In genomic region chr12:130695061-130695460, GRCh38 we compare ENCODE assay signal across 38 cellular contexts. TPM values are rescaled to one million over a fixed set of nuclear protein-coding genes. Genes with fewer than 3 reads are reported as not detected.
"Had no signal": no experiment of that assay in that cellular context is flagged by ENCODE, and none has a peak within 500 bp of the region (broad histone marks: within the 10 kb centered on the region; RNA-seq: fewer than 3 reads in every experiment).

No MANE protein-coding gene starts in this region.

- H3K27ac ChIP-seq: adrenal gland, body of pancreas, brain microvascular endothelial cell, breast epithelium, WERI-Rb-1 had no signal

- H3K9me3 Mint-ChIP-seq: activated CD4-positive, alpha-beta memory T cell treated with anti-CD3 and anti-CD28 coated beads, Interleukin-2, amount 10 ng/mL, durations not matched to agents 7 days and 5 days; activated CD4-positive, alpha-beta T cell treated with anti-CD3 and anti-CD28 coated beads, Interleukin-2, amount 10 ng/mL, durations not matched to agents 7 days and 5 days; activated naive CD4-positive, alpha-beta T cell treated with anti-CD3 and anti-CD28 coated beads for 36 hours; activated naive CD4-positive, alpha-beta T cell treated with anti-CD3 and anti-CD28 coated beads, Interleukin-2, amount 50 U/mL, for 72 hours; activated naive CD8-positive, alpha-beta T cell treated with anti-CD3 and anti-CD28 coated beads for 36 hours; activated T-cell treated with anti-CD3 and anti-CD28 coated beads, Interleukin-2, amount 50 U/mL, for 4 hours; activated T-cell treated with anti-CD3 and anti-CD28 coated beads, Interleukin-2, amount 50 U/mL, for 72 hours; activated T-helper 1 cell treated with anti-CD3 and anti-CD28 coated beads, Interleukin-12 subunit alpha, Interleukin-12 subunit beta, Interleukin-2, Interleukin-4 antibody, amounts not matched to agents 30 ng/mL and 10 ng/mL and 1 ng/mL, durations not matched to agents 14 hours and 24 hours and 36 hours; activated T-helper 17 cell treated with anti-CD3 and anti-CD28 coated beads, Interleukin-2, amount 50 U/mL, for 72 hours; T-helper 1 cell treated with Interleukin-12 subunit alpha and Interleukin-12 subunit beta and Interleukin-4 antibody, amounts not matched to agents 30 μg/mL and 1 μg/mL, for 36 hours; T-helper 2 cell treated with Interferon-gamma antibody and Interleukin-4, amounts not matched to agents 5 μg/mL and 100 μg/mL, for 36 hours had no signal

- H3K36me3 ChIP-seq: adrenal gland, brain microvascular endothelial cell, breast epithelium, WERI-Rb-1 had no signal

- DNase-seq: activated CD4-positive, alpha-beta memory T cell treated with anti-CD3 and anti-CD28 coated beads, Interleukin-2, amount 10 ng/mL, durations not matched to agents 7 days and 5 days; activated CD4-positive, alpha-beta T cell treated with anti-CD3 and anti-CD28 coated beads for 1 hour; activated CD4-positive, alpha-beta T cell treated with anti-CD3 and anti-CD28 coated beads for 36 hours; activated CD4-positive, alpha-beta T cell treated with anti-CD3 and anti-CD28 coated beads for 48 hours; activated CD4-positive, alpha-beta T cell treated with anti-CD3 and anti-CD28 coated beads, Interleukin-2, amount 10 ng/mL, durations not matched to agents 7 days and 5 days; activated CD4-positive, alpha-beta T cell treated with anti-CD3 and anti-CD28 coated beads, Interleukin-2, amount 50 U/mL, for 48 hours; activated CD4-positive, CD25-positive, alpha-beta regulatory T cell; activated CD8-positive, alpha-beta memory T cell treated with anti-CD3 and anti-CD28 coated beads for 24 hours; activated CD8-positive, alpha-beta memory T cell treated with anti-CD3 and anti-CD28 coated beads, Interleukin-2, amount 10 ng/mL, durations not matched to agents 7 days and 5 days; activated CD8-positive, alpha-beta memory T cell treated with anti-CD3 and anti-CD28 coated beads, Interleukin-2, amount 50 U/mL, for 48 hours; activated CD8-positive, alpha-beta T cell treated with anti-CD3 and anti-CD28 coated beads, Interleukin-2, amount 10 ng/mL, durations not matched to agents 7 days and 5 days; activated effector memory CD4-positive, alpha-beta T cell treated with anti-CD3 and anti-CD28 coated beads, Interleukin-2, amount 50 U/mL, for 16 hours; activated gamma-delta T cell treated with Interleukin-2 at 50 U/mL for 16 hours; activated naive CD4-positive, alpha-beta T cell; activated naive CD4-positive, alpha-beta T cell treated with anti-CD3 and anti-CD28 coated beads for 36 hours; activated naive CD4-positive, alpha-beta T cell treated with anti-CD3 and anti-CD28 coated beads, Interleukin-2, amount 50 U/mL, for 16 hours; activated naive CD8-positive, alpha-beta T cell treated with anti-CD3 and anti-CD28 coated beads for 36 hours; activated T-cell treated with anti-CD3 and anti-CD28 coated beads, Interleukin-2, amount 50 U/mL, for 1 hour; activated T-cell treated with anti-CD3 and anti-CD28 coated beads, Interleukin-2, amount 50 U/mL, for 4 hours; activated T-cell treated with anti-CD3 and anti-CD28 coated beads, Interleukin-2, amount 50 U/mL, for 72 hours; adrenal gland; amniotic stem cell; body of pancreas; brain microvascular endothelial cell; central memory CD4-positive, alpha-beta T cell; T-helper 1 cell; T-helper 2 cell; T-helper 9 cell; WERI-Rb-1 had no signal

- H3K36me3 Mint-ChIP-seq: activated CD8-positive, alpha-beta memory T cell treated with anti-CD3 and anti-CD28 coated beads, Interleukin-2, amount 10 ng/mL, durations not matched to agents 7 days and 5 days; activated naive CD4-positive, alpha-beta T cell treated with anti-CD3 and anti-CD28 coated beads, Interleukin-2, amount 50 U/mL, for 72 hours; activated naive CD8-positive, alpha-beta T cell treated with anti-CD3 and anti-CD28 coated beads for 36 hours; WTC11 had no signal

- H3K27me3 Mint-ChIP-seq: activated naive CD8-positive, alpha-beta T cell treated with anti-CD3 and anti-CD28 coated beads for 36 hours had no signal

- H3K4me3 Mint-ChIP-seq: activated CD4-positive, alpha-beta memory T cell treated with anti-CD3 and anti-CD28 coated beads, Interleukin-2, amount 10 ng/mL, durations not matched to agents 7 days and 5 days; activated CD4-positive, alpha-beta T cell treated with anti-CD3 and anti-CD28 coated beads for 36 hours; activated CD4-positive, alpha-beta T cell treated with anti-CD3 and anti-CD28 coated beads, Interleukin-2, amount 10 ng/mL, durations not matched to agents 7 days and 5 days; activated CD8-positive, alpha-beta memory T cell treated with anti-CD3 and anti-CD28 coated beads, Interleukin-2, amount 10 ng/mL, durations not matched to agents 7 days and 5 days; activated CD8-positive, alpha-beta T cell treated with anti-CD3 and anti-CD28 coated beads, Interleukin-2, amount 10 ng/mL, durations not matched to agents 7 days and 5 days; activated naive CD4-positive, alpha-beta T cell treated with anti-CD3 and anti-CD28 coated beads for 36 hours; activated naive CD8-positive, alpha-beta T cell treated with anti-CD3 and anti-CD28 coated beads for 36 hours; activated T-cell treated with anti-CD3 and anti-CD28 coated beads, Interleukin-2, amount 50 U/mL, for 4 hours; activated T-cell treated with anti-CD3 and anti-CD28 coated beads, Interleukin-2, amount 50 U/mL, for 72 hours; activated T-helper 1 cell treated with anti-CD3 and anti-CD28 coated beads, Interleukin-12 subunit alpha, Interleukin-12 subunit beta, Interleukin-2, Interleukin-4 antibody, amounts not matched to agents 30 ng/mL and 10 ng/mL and 1 ng/mL, durations not matched to agents 14 hours and 24 hours and 36 hours; activated T-helper 17 cell treated with anti-CD3 and anti-CD28 coated beads, Interleukin-2, amount 50 U/mL, for 72 hours; T-helper 1 cell treated with Interleukin-12 subunit alpha and Interleukin-12 subunit beta and Interleukin-4 antibody, amounts not matched to agents 30 μg/mL and 1 μg/mL, for 36 hours; T-helper 2 cell treated with Interferon-gamma antibody and Interleukin-4, amounts not matched to agents 5 μg/mL and 100 μg/mL, for 36 hours; WTC11 had no signal

- H3K27me3 ChIP-seq: adrenal gland, body of pancreas, brain microvascular endothelial cell, breast epithelium had no signal

- H3K4me3 ChIP-seq: adrenal gland, body of pancreas, breast epithelium had no signal

- ATAC-seq: activated CD4-positive, alpha-beta T cell treated with anti-CD3 and anti-CD28 coated beads for 36 hours; activated CD4-positive, CD25-positive, alpha-beta regulatory T cell treated with anti-CD3 and anti-CD28 coated beads, Interleukin-2, amount 50 U/mL, for 24 hours; activated CD8-positive, alpha-beta memory T cell treated with anti-CD3 and anti-CD28 coated beads, Interleukin-2, amount 10 ng/mL, durations not matched to agents 7 days and 5 days; activated CD8-positive, alpha-beta T cell treated with anti-CD3 and anti-CD28 coated beads, Interleukin-2, amount 10 ng/mL, durations not matched to agents 7 days and 5 days; activated naive CD4-positive, alpha-beta T cell treated with anti-CD3 and anti-CD28 coated beads, Interleukin-2, amount 50 U/mL, for 72 hours; activated T-cell treated with anti-CD3 and anti-CD28 coated beads, Interleukin-2, amount 50 U/mL, for 4 hours; activated T-cell treated with anti-CD3 and anti-CD28 coated beads, Interleukin-2, amount 50 U/mL, for 72 hours; activated T-helper 17 cell treated with anti-CD3 and anti-CD28 coated beads, Interleukin-2, amount 50 U/mL, for 72 hours; body of pancreas; WTC11 had no signal

- H3K27ac Mint-ChIP-seq: activated CD4-positive, alpha-beta memory T cell treated with anti-CD3 and anti-CD28 coated beads, Interleukin-2, amount 10 ng/mL, durations not matched to agents 7 days and 5 days; activated CD4-positive, alpha-beta T cell treated with anti-CD3 and anti-CD28 coated beads for 36 hours; activated CD4-positive, alpha-beta T cell treated with anti-CD3 and anti-CD28 coated beads, Interleukin-2, amount 10 ng/mL, durations not matched to agents 7 days and 5 days; activated CD8-positive, alpha-beta memory T cell treated with anti-CD3 and anti-CD28 coated beads, Interleukin-2, amount 10 ng/mL, durations not matched to agents 7 days and 5 days; activated CD8-positive, alpha-beta T cell treated with anti-CD3 and anti-CD28 coated beads, Interleukin-2, amount 10 ng/mL, durations not matched to agents 7 days and 5 days; activated naive CD4-positive, alpha-beta T cell treated with anti-CD3 and anti-CD28 coated beads for 36 hours; activated naive CD4-positive, alpha-beta T cell treated with anti-CD3 and anti-CD28 coated beads, Interleukin-2, amount 50 U/mL, for 72 hours; activated naive CD8-positive, alpha-beta T cell treated with anti-CD3 and anti-CD28 coated beads for 36 hours; activated T-cell treated with anti-CD3 and anti-CD28 coated beads, Interleukin-2, amount 50 U/mL, for 72 hours; activated T-helper 1 cell treated with anti-CD3 and anti-CD28 coated beads, Interleukin-12 subunit alpha, Interleukin-12 subunit beta, Interleukin-2, Interleukin-4 antibody, amounts not matched to agents 30 ng/mL and 10 ng/mL and 1 ng/mL, durations not matched to agents 14 hours and 24 hours and 36 hours; activated T-helper 17 cell treated with anti-CD3 and anti-CD28 coated beads, Interleukin-2, amount 50 U/mL, for 72 hours; T-helper 1 cell treated with Interleukin-12 subunit alpha and Interleukin-12 subunit beta and Interleukin-4 antibody, amounts not matched to agents 30 μg/mL and 1 μg/mL, for 36 hours; T-helper 2 cell treated with Interferon-gamma antibody and Interleukin-4, amounts not matched to agents 5 μg/mL and 100 μg/mL, for 36 hours; WTC11 had no signal

- H3K4me1 Mint-ChIP-seq: activated CD4-positive, alpha-beta memory T cell treated with anti-CD3 and anti-CD28 coated beads, Interleukin-2, amount 10 ng/mL, durations not matched to agents 7 days and 5 days; activated CD4-positive, alpha-beta T cell treated with anti-CD3 and anti-CD28 coated beads for 36 hours; activated CD4-positive, alpha-beta T cell treated with anti-CD3 and anti-CD28 coated beads, Interleukin-2, amount 10 ng/mL, durations not matched to agents 7 days and 5 days; activated CD8-positive, alpha-beta memory T cell treated with anti-CD3 and anti-CD28 coated beads, Interleukin-2, amount 10 ng/mL, durations not matched to agents 7 days and 5 days; activated naive CD8-positive, alpha-beta T cell treated with anti-CD3 and anti-CD28 coated beads for 36 hours; activated T-helper 17 cell treated with anti-CD3 and anti-CD28 coated beads, Interleukin-2, amount 50 U/mL, for 72 hours; WTC11 had no signal

- H3K4me1 ChIP-seq: adrenal gland, body of pancreas, breast epithelium had no signal

- H3K9me3 ChIP-seq: adrenal gland, body of pancreas had no signal

RNA-seq across cellular contexts. Expression of gene RIMBP2, which starts 21.0 kb away (rescaled TPM):
- total RNA-seq: activated CD4-positive, alpha-beta memory T cell treated with anti-CD3 and anti-CD28 coated beads, Interleukin-2, amount 10 ng/mL, durations not matched to agents 7 days and 5 days; activated CD4-positive, alpha-beta T cell treated with anti-CD3 and anti-CD28 coated beads for 36 hours; activated CD4-positive, alpha-beta T cell treated with anti-CD3 and anti-CD28 coated beads, Interleukin-2, amount 10 ng/mL, durations not matched to agents 7 days and 5 days; activated CD8-positive, alpha-beta memory T cell treated with anti-CD3 and anti-CD28 coated beads, Interleukin-2, amount 10 ng/mL, durations not matched to agents 7 days and 5 days; activated CD8-positive, alpha-beta T cell treated with anti-CD3 and anti-CD28 coated beads, Interleukin-2, amount 10 ng/mL, durations not matched to agents 7 days and 5 days; activated naive CD4-positive, alpha-beta T cell treated with anti-CD3 and anti-CD28 coated beads for 36 hours; activated naive CD4-positive, alpha-beta T cell treated with anti-CD3 and anti-CD28 coated beads, Interleukin-2, amount 50 U/mL, for 72 hours; activated naive CD8-positive, alpha-beta T cell treated with anti-CD3 and anti-CD28 coated beads for 36 hours; activated T-cell treated with anti-CD3 and anti-CD28 coated beads, Interleukin-2, amount 50 U/mL, for 4 hours; activated T-helper 1 cell treated with anti-CD3 and anti-CD28 coated beads, Interleukin-12 subunit alpha, Interleukin-12 subunit beta, Interleukin-2, Interleukin-4 antibody, amounts not matched to agents 30 ng/mL and 10 ng/mL and 1 ng/mL, durations not matched to agents 14 hours and 24 hours and 36 hours; cardiac septum had no signal
